In the genomic region with DNA sequence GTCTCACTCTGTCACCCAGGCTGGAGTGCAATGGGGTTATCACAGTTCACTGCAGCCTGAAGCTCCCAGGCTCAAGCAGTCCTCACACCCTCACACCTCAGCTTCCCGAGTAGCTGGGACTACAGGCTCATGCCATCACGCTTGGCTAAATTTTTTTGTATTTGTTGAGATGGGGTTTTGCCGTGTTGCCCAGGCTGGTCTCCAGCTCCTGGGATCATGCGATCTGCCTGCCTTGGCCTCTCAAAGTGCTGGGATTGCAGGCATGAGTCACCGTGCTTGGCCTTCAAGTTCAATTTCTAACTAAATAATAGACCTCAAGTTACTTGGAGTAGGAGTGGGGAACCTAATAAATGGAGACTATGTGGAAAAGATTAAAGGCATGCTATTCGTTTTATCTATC, we compare ENCODE assay signal across 16 cellular contexts. TPM values are rescaled to one million over a fixed set of nuclear protein-coding genes. Genes with fewer than 3 reads are reported as not detected.
DNase-seq lines count a peak whose midpoint lies in the region; ATAC-seq and TF ChIP-seq lines count a peak whose summit lies in the region.
"Had no signal": no experiment of that assay in that cellular context is flagged by ENCODE, and none has a peak within 500 bp of the region (broad histone marks: within the 10 kb centered on the region; RNA-seq: fewer than 3 reads in every experiment).

No MANE protein-coding gene starts in this region.

- H3K4me1 ChIP-seq in DND-41 (ENCODE audit: insufficient read depth, low read length) (no peaks in the 10 kb centered on the region), SK-N-SH (ENCODE audit: control insufficient read depth in 1 of 2, insufficient read depth in 2 of 2, low read depth in 1 of 2, low read length in 1 of 2) (no peaks in the 10 kb centered on the region)
- H3K4me1 ChIP-seq: neural progenitor cell had no signal

- no peak for ATAC-seq in DND-41 (ENCODE audit: insufficient read depth, low read depth)
- no peak for ATAC-seq in activated CD8-positive, alpha-beta T cell treated with anti-CD3 and anti-CD28 coated beads for 36 hours
- no peak for ATAC-seq in stimulated activated naive B cell treated with anti-CD40 and anti-IgM and Interleukin-4, amounts not matched to agents 10 μg/mL and 1 μg/mL and 100 μg/mL, for 72 hours (replicated peaks)
- ATAC-seq in stimulated activated naive CD8-positive, alpha-beta T cell treated with anti-CD3 and anti-CD28 coated beads, Interleukin-15, amount 100 ng/mL, for 72 hours = no peak
- ATAC-seq in activated T-helper 17 cell treated with anti-CD3 and anti-CD28 coated beads, Interleukin-2, amount 50 U/mL, for 72 hours (replicated peaks) = no peak
- ATAC-seq: activated T-cell treated with anti-CD3 and anti-CD28 coated beads, Interleukin-2, amount 50 U/mL, for 4 hours had no signal

- H3K9me3 ChIP-seq in DND-41 (ENCODE audit: insufficient read depth, low read length, severe bottlenecking) = no peaks in the 10 kb centered on the region
- no peaks in the 10 kb centered on the region for H3K9me3 ChIP-seq in SK-N-SH

- H3K36me3 ChIP-seq in DND-41 (ENCODE audit: insufficient read depth, low read length) (peaks cover 68% of the 10 kb centered on the region), SK-N-SH (replicated peaks in 1 of 2; ENCODE audit: control insufficient read depth in 1 of 2, insufficient read depth in 2 of 2, low read length in 1 of 2) (peaks cover 0 to 4% of the 10 kb centered on the region in 2 experiments)
- H3K36me3 ChIP-seq: cardiac muscle cell, neural progenitor cell had no signal

- H3K4me3 ChIP-seq in DND-41 (ENCODE audit: low read depth in 1 of 2, low read length in 2 of 2) (no peak overlapping the region), SK-N-SH (ENCODE audit: low read depth in 2 of 2, low read length in 1 of 2) (no peak overlapping the region), retinal pigment epithelial cell (ENCODE audit: low read length) (no peak overlapping the region)
- H3K4me3 ChIP-seq: cardiac muscle cell, neural progenitor cell had no signal

- H3K9me2 ChIP-seq in SK-N-SH = no peaks in the 10 kb centered on the region

- DNase-seq in DND-41 = no peak
- no peak for DNase-seq in SK-N-SH
- peak; percentile 90 for DNase-seq in fibroblast of peridontal ligament (ENCODE audit: extremely low read depth)
- DNase-seq in retinal pigment epithelial cell (ENCODE audit: low read depth) = peak; percentile 64
- DNase-seq in activated CD8-positive, alpha-beta T cell treated with anti-CD3 and anti-CD28 coated beads for 36 hours = no peak
- no peak for DNase-seq in stimulated activated naive B cell treated with anti-CD40 and anti-IgM and Interleukin-4, amounts not matched to agents 10 μg/mL and 1 μg/mL and 100 μg/mL, for 72 hours
- DNase-seq in stimulated activated naive CD8-positive, alpha-beta T cell treated with anti-CD3 and anti-CD28 coated beads, Interleukin-15, amount 100 ng/mL, for 72 hours = no peak
- DNase-seq: activated B cell treated with CpG ODN at 0.5 μM for 24 hours; activated T-cell treated with anti-CD3 and anti-CD28 coated beads, Interleukin-2, amount 50 U/mL, for 4 hours; CD4-positive, CD25-positive, alpha-beta regulatory T cell; erythroblast; NCI-H1092 treated with DMSO at 0.1 percent for 48 hours; NCI-H526 had no signal

- H3K27me3 ChIP-seq in DND-41 (ENCODE audit: insufficient read depth, low read length, poor library complexity) (no peaks in the 10 kb centered on the region), SK-N-SH (ENCODE audit: insufficient read depth) (no peaks in the 10 kb centered on the region)
- H3K27me3 ChIP-seq: cardiac muscle cell, neural progenitor cell had no signal

- CTCF ChIA-PET in SK-N-SH (lab: Yijun Ruan, JAX) = interaction anchor here (1.2 kb wide), 1 partner anchor 153 kb away, joined by 3 read pairs; no protein-coding TSS in a partner anchor
- CTCF ChIA-PET in activated CD8-positive, alpha-beta T cell treated with anti-CD3 and anti-CD28 coated beads for 36 hours (lab: Charles Lee) = no interaction called here

- H3K9ac ChIP-seq in DND-41 (ENCODE audit: low read depth, low read length) (no peak overlapping the region), SK-N-SH (no peak overlapping the region)
- H3K9ac ChIP-seq: neural progenitor cell had no signal

- intact Hi-C loops in activated CD8-positive, alpha-beta T cell treated with anti-CD3 and anti-CD28 coated beads for 36 hours (cut with micrococcal nuclease) = no loop called here

- no peak for TF ChIP-seq RAD21 in SK-N-SH (IDR thresholded peaks at IDR 0.05; ENCODE audit: low read length)

- H3K27ac ChIP-seq in DND-41 (ENCODE audit: low read length) (peak overlapping the region; percentile 30; the same call in 1 of the 2 replicates), SK-N-SH (ENCODE audit: low read depth in 2 of 2, low read length in 1 of 2) (peak overlapping the region in 1 of 2 experiments; percentile 50; a peak in 1 of 4 replicates)
- H3K27ac ChIP-seq: cardiac muscle cell, neural progenitor cell had no signal

- H2AFZ ChIP-seq in DND-41 (ENCODE audit: low read depth, low read length) = no peak overlapping the region
- no peak overlapping the region for H2AFZ ChIP-seq in SK-N-SH (ENCODE audit: low read depth)
- H2AFZ ChIP-seq: neural progenitor cell had no signal

- peaks cover 6% of the 10 kb centered on the region for H3K4me1 Mint-ChIP-seq in activated CD8-positive, alpha-beta T cell treated with anti-CD3 and anti-CD28 coated beads for 36 hours (ENCODE audit: low read depth)
- no peaks in the 10 kb centered on the region for H3K4me1 Mint-ChIP-seq in stimulated activated naive B cell treated with anti-CD40 and anti-IgM and Interleukin-4, amounts not matched to agents 10 μg/mL and 1 μg/mL and 100 μg/mL, for 72 hours
- peaks cover 9% of the 10 kb centered on the region for H3K4me1 Mint-ChIP-seq in stimulated activated naive CD8-positive, alpha-beta T cell treated with anti-CD3 and anti-CD28 coated beads, Interleukin-15, amount 100 ng/mL, for 72 hours
- H3K4me1 Mint-ChIP-seq in activated T-helper 17 cell treated with anti-CD3 and anti-CD28 coated beads, Interleukin-2, amount 50 U/mL, for 72 hours = no peaks in the 10 kb centered on the region
- H3K4me1 Mint-ChIP-seq: activated B cell treated with CpG ODN at 0.5 μM for 24 hours, neural progenitor cell had no signal

- H3K4me2 ChIP-seq in DND-41 (ENCODE audit: insufficient read depth, low read length) = no peak overlapping the region
- H3K4me2 ChIP-seq in SK-N-SH = no peak overlapping the region
- H3K4me2 ChIP-seq: neural progenitor cell had no signal

- no peaks in the 10 kb centered on the region for H3K9me3 Mint-ChIP-seq in activated CD8-positive, alpha-beta T cell treated with anti-CD3 and anti-CD28 coated beads for 36 hours
- no peaks in the 10 kb centered on the region for H3K9me3 Mint-ChIP-seq in stimulated activated naive B cell treated with anti-CD40 and anti-IgM and Interleukin-4, amounts not matched to agents 10 μg/mL and 1 μg/mL and 100 μg/mL, for 72 hours
- H3K9me3 Mint-ChIP-seq in stimulated activated naive CD8-positive, alpha-beta T cell treated with anti-CD3 and anti-CD28 coated beads, Interleukin-15, amount 100 ng/mL, for 72 hours = no peaks in the 10 kb centered on the region
- H3K9me3 Mint-ChIP-seq in activated T-helper 17 cell treated with anti-CD3 and anti-CD28 coated beads, Interleukin-2, amount 50 U/mL, for 72 hours = no peaks in the 10 kb centered on the region
- H3K9me3 Mint-ChIP-seq: activated B cell treated with CpG ODN at 0.5 μM for 24 hours; activated T-cell treated with anti-CD3 and anti-CD28 coated beads, Interleukin-2, amount 50 U/mL, for 4 hours; CD4-positive, CD25-positive, alpha-beta regulatory T cell; neural progenitor cell had no signal

- POLR2A ChIA-PET in SK-N-SH (lab: Yijun Ruan, JAX) = no interaction called here
- POLR2A ChIA-PET in activated CD8-positive, alpha-beta T cell treated with anti-CD3 and anti-CD28 coated beads for 36 hours (lab: Charles Lee) = no interaction called here

- TF ChIP-seq CTCF in DND-41 (IDR thresholded peaks at IDR 0.05; ENCODE audit: borderline replicate concordance, extremely low read depth, low read length, poor library complexity, severe bottlenecking) (no peak), SK-N-SH (IDR thresholded peaks at IDR 0.05) (no peak), retinal pigment epithelial cell (conservative IDR thresholded peaks at IDR 0.05; ENCODE audit: low read depth, low read length) (no peak)
- no peak for TF ChIP-seq CTCF in activated CD8-positive, alpha-beta T cell treated with anti-CD3 and anti-CD28 coated beads for 36 hours (IDR thresholded peaks at IDR 0.05)

- H3K27ac Mint-ChIP-seq in activated CD8-positive, alpha-beta T cell treated with anti-CD3 and anti-CD28 coated beads for 36 hours = no peak overlapping the region
- no peak overlapping the region for H3K27ac Mint-ChIP-seq in stimulated activated naive B cell treated with anti-CD40 and anti-IgM and Interleukin-4, amounts not matched to agents 10 μg/mL and 1 μg/mL and 100 μg/mL, for 72 hours
- H3K27ac Mint-ChIP-seq in stimulated activated naive CD8-positive, alpha-beta T cell treated with anti-CD3 and anti-CD28 coated beads, Interleukin-15, amount 100 ng/mL, for 72 hours = no peak overlapping the region
- no peak overlapping the region for H3K27ac Mint-ChIP-seq in activated T-helper 17 cell treated with anti-CD3 and anti-CD28 coated beads, Interleukin-2, amount 50 U/mL, for 72 hours
- H3K27ac Mint-ChIP-seq: activated B cell treated with CpG ODN at 0.5 μM for 24 hours, neural progenitor cell had no signal

- H4K20me1 ChIP-seq in DND-41 (ENCODE audit: insufficient read depth, low read length) = no peaks in the 10 kb centered on the region
- H4K20me1 ChIP-seq in SK-N-SH (ENCODE audit: insufficient read depth) = no peaks in the 10 kb centered on the region

- no peak overlapping the region for H3K4me3 Mint-ChIP-seq in activated CD8-positive, alpha-beta T cell treated with anti-CD3 and anti-CD28 coated beads for 36 hours
- no peak overlapping the region for H3K4me3 Mint-ChIP-seq in stimulated activated naive B cell treated with anti-CD40 and anti-IgM and Interleukin-4, amounts not matched to agents 10 μg/mL and 1 μg/mL and 100 μg/mL, for 72 hours
- no peak overlapping the region for H3K4me3 Mint-ChIP-seq in stimulated activated naive CD8-positive, alpha-beta T cell treated with anti-CD3 and anti-CD28 coated beads, Interleukin-15, amount 100 ng/mL, for 72 hours
- no peak overlapping the region for H3K4me3 Mint-ChIP-seq in activated T-helper 17 cell treated with anti-CD3 and anti-CD28 coated beads, Interleukin-2, amount 50 U/mL, for 72 hours
- H3K4me3 Mint-ChIP-seq: activated B cell treated with CpG ODN at 0.5 μM for 24 hours; activated T-cell treated with anti-CD3 and anti-CD28 coated beads, Interleukin-2, amount 50 U/mL, for 4 hours; CD4-positive, CD25-positive, alpha-beta regulatory T cell; neural progenitor cell had no signal

- peaks cover 3% of the 10 kb centered on the region for H3F3A ChIP-seq in SK-N-SH (replicated peaks; ENCODE audit: insufficient read depth)

- H3K79me2 ChIP-seq in DND-41 (ENCODE audit: insufficient read depth, low read length) (peaks cover 41% of the 10 kb centered on the region), SK-N-SH (ENCODE audit: insufficient read depth) (no peaks in the 10 kb centered on the region)

- H3K36me3 Mint-ChIP-seq in activated CD8-positive, alpha-beta T cell treated with anti-CD3 and anti-CD28 coated beads for 36 hours (ENCODE audit: low read depth) = peaks cover 7% of the 10 kb centered on the region
- H3K36me3 Mint-ChIP-seq in stimulated activated naive B cell treated with anti-CD40 and anti-IgM and Interleukin-4, amounts not matched to agents 10 μg/mL and 1 μg/mL and 100 μg/mL, for 72 hours = no peaks in the 10 kb centered on the region
- no peaks in the 10 kb centered on the region for H3K36me3 Mint-ChIP-seq in activated T-helper 17 cell treated with anti-CD3 and anti-CD28 coated beads, Interleukin-2, amount 50 U/mL, for 72 hours (ENCODE audit: low read depth)
- H3K36me3 Mint-ChIP-seq: CD4-positive, CD25-positive, alpha-beta regulatory T cell had no signal

- H3K27me3 Mint-ChIP-seq in activated CD8-positive, alpha-beta T cell treated with anti-CD3 and anti-CD28 coated beads for 36 hours = no peaks in the 10 kb centered on the region
- H3K27me3 Mint-ChIP-seq in stimulated activated naive B cell treated with anti-CD40 and anti-IgM and Interleukin-4, amounts not matched to agents 10 μg/mL and 1 μg/mL and 100 μg/mL, for 72 hours = no peaks in the 10 kb centered on the region
- H3K27me3 Mint-ChIP-seq in stimulated activated naive CD8-positive, alpha-beta T cell treated with anti-CD3 and anti-CD28 coated beads, Interleukin-15, amount 100 ng/mL, for 72 hours = no peaks in the 10 kb centered on the region
- no peaks in the 10 kb centered on the region for H3K27me3 Mint-ChIP-seq in activated T-helper 17 cell treated with anti-CD3 and anti-CD28 coated beads, Interleukin-2, amount 50 U/mL, for 72 hours
- H3K27me3 Mint-ChIP-seq: activated B cell treated with CpG ODN at 0.5 μM for 24 hours; CD4-positive, CD25-positive, alpha-beta regulatory T cell had no signal

- 54% methylated on average over 6 of the region's 6 CpGs for WGBS in SK-N-SH (ENCODE audit: low lambda C conversion rate)

- no peak for TF ChIP-seq EP300 in SK-N-SH (IDR thresholded peaks at IDR 0.05; ENCODE audit: borderline replicate concordance in 1 of 2, low read depth in 1 of 2, low read length in 1 of 2)

RNA-seq across cellular contexts. Expression of gene MND1, which starts 48.9 kb away (rescaled TPM):
- 1.3 and 2.4 TPM in 2 replicates for polyA plus RNA-seq in SK-N-SH (2012; rRNA removed)
- 3.8 and 6.8 TPM in 2 replicates for polyA plus RNA-seq in SK-N-SH (2012; cell fraction: cytosol; rRNA removed)
- polyA plus RNA-seq in SK-N-SH (2012; cell fraction: nucleus; rRNA removed) = 0.33 and 0.68 TPM in 2 replicates
- total RNA-seq in activated CD8-positive, alpha-beta T cell treated with anti-CD3 and anti-CD28 coated beads for 36 hours = 10 to 100 TPM; 48.0 to 50.0 TPM
- 10 to 100 TPM; 11.6 to 13.1 TPM for total RNA-seq in activated T-helper 17 cell treated with anti-CD3 and anti-CD28 coated beads, Interleukin-2, amount 50 U/mL, for 72 hours

Comparison
In these comparisons a context has a peak if more than half of its experiments do, and no peak if none do; other contexts are left out.
1. DNase-seq: peak in fibroblast of peridontal ligament (single experiment) and retinal pigment epithelial cell (single experiment); none in DND-41 (single experiment), SK-N-SH (single experiment), activated CD8-positive, alpha-beta T cell treated with anti-CD3 and anti-CD28 coated beads for 36 hours (single experiment), stimulated activated naive B cell treated with anti-CD40 and anti-IgM and Interleukin-4, amounts not matched to agents 10 μg/mL and 1 μg/mL and 100 μg/mL, for 72 hours (single experiment) and stimulated activated naive CD8-positive, alpha-beta T cell treated with anti-CD3 and anti-CD28 coated beads, Interleukin-15, amount 100 ng/mL, for 72 hours (0 of 2).